9 cellular contexts compared by ENCODE assay signal in genomic region chr6:149032599-149033405, GRCh38.
A peak's percentile ranks its signal among the peaks of the same experiment; 100 is the strongest.
DNase-seq lines count a peak whose midpoint lies in the region; ATAC-seq and TF ChIP-seq lines count a peak whose summit lies in the region.
"Had no signal": no experiment of that assay in that cellular context is flagged by ENCODE, and none has a peak within 500 bp of the region (broad histone marks: within the 10 kb centered on the region; RNA-seq: fewer than 3 reads in every experiment).

No MANE protein-coding gene starts in this region.

- H3K36me3 Mint-ChIP-seq in neural crest cell (ENCODE audit: low read depth) = no peaks in the 10 kb centered on the region

- H3K9me3 ChIP-seq in SJSA1 (replicated peaks) = no peaks in the 10 kb centered on the region
- H3K9me3 ChIP-seq: heart right ventricle had no signal

- H3K27ac Mint-ChIP-seq in neural crest cell (ENCODE audit: unreplicated experiment) = peak overlapping the region; percentile 39

- peak; percentile 62 for DNase-seq in NK-92 treated with Interleukin-12 subunit alpha and Interleukin-12 subunit beta, amount 100 ng/mL, for 24 hours (lab: John Stamatoyannopoulos, UW)
- no peak for DNase-seq in NK-92 (lab: John Stamatoyannopoulos, UW; ENCODE audit: unreplicated experiment)
- DNase-seq in SJSA1 (ENCODE audit: low read depth in 1 of 2, low spot score in 2 of 2) = peak; percentile 70 to 77
- peak; percentile 94 for DNase-seq in astrocyte of the spinal cord (ENCODE audit: low read depth, low spot score)
- DNase-seq in neural crest cell (ENCODE audit: low read depth, low spot score) = no peak
- no peak for DNase-seq in NCI-H345 treated with DMSO at 0.1 percent for 48 hours (lab: John Stamatoyannopoulos, UW; ENCODE audit: unreplicated experiment)
- no peak for DNase-seq in NCI-H2081 (lab: John Stamatoyannopoulos, UW)
- DNase-seq: heart right ventricle had no signal

- no peaks in the 10 kb centered on the region for H3K9me3 Mint-ChIP-seq in neural crest cell

- H3K4me3 Mint-ChIP-seq in neural crest cell = no peak overlapping the region

- H3K4me1 Mint-ChIP-seq in neural crest cell = peaks cover 26% of the 10 kb centered on the region

- no peaks in the 10 kb centered on the region for H3K27me3 ChIP-seq in SJSA1 (replicated peaks)

- H3K27me3 Mint-ChIP-seq in neural crest cell (ENCODE audit: low read depth) = no peaks in the 10 kb centered on the region

- H3K36me3 ChIP-seq in SJSA1 = no peaks in the 10 kb centered on the region
- H3K36me3 ChIP-seq: heart right ventricle had no signal

- no peak overlapping the region for H3K4me3 ChIP-seq in SJSA1
- peak overlapping the region; percentile 8 for H3K4me3 ChIP-seq in astrocyte of the spinal cord (ENCODE audit: low read depth, low read length)
- H3K4me3 ChIP-seq: heart right ventricle had no signal

- H3K27ac ChIP-seq in SJSA1 = peak overlapping the region; percentile 94

- ATAC-seq in HG02884 (IDR thresholded peaks at IDR 0.05; ENCODE audit: unreplicated experiment) = peak; percentile 78

- peaks cover 48% of the 10 kb centered on the region for H3K4me1 ChIP-seq in SJSA1 (replicated peaks)

- TF ChIP-seq CTCF in astrocyte of the spinal cord (IDR thresholded peaks at IDR 0.05; ENCODE audit: low read depth, low read length) = no peak
- TF ChIP-seq CTCF in neural crest cell (conservative IDR thresholded peaks at IDR 0.05) = no peak

- in situ Hi-C loops in astrocyte of the spinal cord (cut with HindIII; ENCODE audit: low sequenced_read_pairs) = loop anchor here (25.0 kb wide), 1 partner anchor 479 kb away; no protein-coding TSS in a partner anchor

Comparison
In these comparisons a context has a peak if more than half of its experiments do, and no peak if none do; other contexts are left out.
1. DNase-seq: peak in NK-92 treated with Interleukin-12 subunit alpha and Interleukin-12 subunit beta, amount 100 ng/mL, for 24 hours (single experiment), SJSA1 (2 of 2) and astrocyte of the spinal cord (single experiment); none in NK-92 (single experiment), neural crest cell (single experiment), NCI-H345 treated with DMSO at 0.1 percent for 48 hours (single experiment) and NCI-H2081 (0 of 2).